Comparison of ENCODE assay signal across 8 cellular contexts in the genomic region with DNA sequence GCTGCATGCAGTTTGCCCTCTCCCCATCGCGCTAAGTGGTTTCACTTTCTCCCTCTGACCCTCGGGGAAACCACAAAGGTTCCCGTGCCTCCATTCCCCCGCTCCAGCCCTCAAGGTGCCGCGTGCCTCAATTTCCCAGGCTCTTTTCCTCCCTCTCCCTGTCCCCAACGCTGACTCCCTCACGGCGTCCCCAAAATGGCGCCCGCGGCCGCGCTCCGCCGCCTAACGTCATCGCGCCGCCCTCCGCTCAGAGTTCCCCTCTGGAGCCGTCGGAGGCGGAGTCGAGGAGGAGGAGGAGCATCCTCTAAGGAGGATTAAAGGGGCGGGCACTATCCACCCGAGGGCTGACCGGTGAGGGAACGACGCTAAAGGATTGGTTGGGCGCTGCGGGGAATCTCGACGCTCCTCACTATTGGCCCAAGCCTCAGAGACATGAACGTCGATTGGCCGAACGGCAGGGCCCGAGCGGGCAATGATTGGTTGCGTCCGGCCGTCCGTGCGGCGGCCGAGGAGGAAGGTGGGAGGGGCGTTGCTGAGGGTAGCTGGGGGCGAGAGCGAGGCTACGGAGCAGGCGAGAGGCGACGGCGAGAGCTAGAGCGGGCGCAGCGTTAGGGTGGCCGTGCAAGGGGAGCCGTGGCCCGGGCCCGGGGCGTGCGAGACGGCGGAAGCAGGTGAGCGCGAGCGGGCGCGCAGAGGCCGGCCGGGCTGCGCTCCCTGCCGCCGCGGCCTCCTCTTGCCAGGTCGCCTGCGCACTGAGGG.
DNase-seq lines count a peak whose midpoint lies in the region; ATAC-seq lines count a peak whose summit lies in the region.

A gene with protein sequence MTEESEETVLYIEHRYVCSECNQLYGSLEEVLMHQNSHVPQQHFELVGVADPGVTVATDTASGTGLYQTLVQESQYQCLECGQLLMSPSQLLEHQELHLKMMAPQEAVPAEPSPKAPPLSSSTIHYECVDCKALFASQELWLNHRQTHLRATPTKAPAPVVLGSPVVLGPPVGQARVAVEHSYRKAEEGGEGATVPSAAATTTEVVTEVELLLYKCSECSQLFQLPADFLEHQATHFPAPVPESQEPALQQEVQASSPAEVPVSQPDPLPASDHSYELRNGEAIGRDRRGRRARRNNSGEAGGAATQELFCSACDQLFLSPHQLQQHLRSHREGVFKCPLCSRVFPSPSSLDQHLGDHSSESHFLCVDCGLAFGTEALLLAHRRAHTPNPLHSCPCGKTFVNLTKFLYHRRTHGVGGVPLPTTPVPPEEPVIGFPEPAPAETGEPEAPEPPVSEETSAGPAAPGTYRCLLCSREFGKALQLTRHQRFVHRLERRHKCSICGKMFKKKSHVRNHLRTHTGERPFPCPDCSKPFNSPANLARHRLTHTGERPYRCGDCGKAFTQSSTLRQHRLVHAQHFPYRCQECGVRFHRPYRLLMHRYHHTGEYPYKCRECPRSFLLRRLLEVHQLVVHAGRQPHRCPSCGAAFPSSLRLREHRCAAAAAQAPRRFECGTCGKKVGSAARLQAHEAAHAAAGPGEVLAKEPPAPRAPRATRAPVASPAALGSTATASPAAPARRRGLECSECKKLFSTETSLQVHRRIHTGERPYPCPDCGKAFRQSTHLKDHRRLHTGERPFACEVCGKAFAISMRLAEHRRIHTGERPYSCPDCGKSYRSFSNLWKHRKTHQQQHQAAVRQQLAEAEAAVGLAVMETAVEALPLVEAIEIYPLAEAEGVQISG (plus strand): TSS at position 551 of the 759 bp plus-strand sequence. CDS start 2,441 bp downstream, outside the sequence.

- peak; percentile 89 to 99 (median 97) for DNase-seq in C1 segment of cervical spinal cord (lab: John Stamatoyannopoulos, UW)
- DNase-seq in NCI-H748 treated with DMSO at 0.1 percent for 48 hours (lab: John Stamatoyannopoulos, UW): peak; percentile 99
- peak; percentile 91 to 97 for DNase-seq in activated CD4-positive, alpha-beta T cell treated with anti-CD3 and anti-CD28 coated beads, Interleukin-2, amount 50 U/mL, for 24 hours (ENCODE audit: low read depth in 1 of 2, low spot score in 1 of 2)
- DNase-seq in dedifferentiated amniotic fluid mesenchymal stem cell (ENCODE audit: extremely low spot score): peak; percentile 100
- DNase-seq in left kidney (ENCODE audit: low read depth, low spot score): peak; percentile 100
- DNase-seq in stimulated activated CD4-positive, alpha-beta T cell treated with anti-CD3 and anti-CD28 coated beads, Interleukin-2, amount 100 ng/mL, for 24 hours: peak; percentile 97 to 98

- ATAC-seq in GM19372 (IDR thresholded peaks at IDR 0.05; ENCODE audit: low read depth, unreplicated experiment): peak; percentile 93
- peak; percentile 82 for ATAC-seq in HG03558 (IDR thresholded peaks at IDR 0.05; ENCODE audit: extremely low read depth, unreplicated experiment)

Comparison
In these comparisons a context has a peak if more than half of its experiments do, and no peak if none do; other contexts are left out.
1. Peak in every context shown above with its lines: DNase-seq and ATAC-seq.